ENCODE assay signal across 18 cellular contexts in the genomic region with DNA sequence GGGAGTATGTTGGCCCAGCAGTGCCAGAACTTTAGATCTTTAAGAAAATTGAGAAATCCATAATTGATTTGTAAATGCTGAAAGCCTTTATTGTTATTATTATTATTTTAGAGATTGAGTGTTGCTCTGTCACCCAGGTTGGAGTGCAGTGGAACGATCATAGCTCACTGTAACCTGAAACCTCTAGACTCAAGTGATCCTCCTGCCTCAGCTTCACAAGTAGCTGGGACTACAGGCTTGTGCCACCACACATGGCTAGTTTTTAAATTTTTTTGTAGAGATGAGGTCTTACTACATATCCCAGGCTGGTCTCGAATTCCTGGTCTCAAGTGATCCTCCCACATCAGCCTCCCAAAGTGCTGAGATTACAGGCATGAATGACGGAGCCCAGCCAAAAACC.
A peak's percentile ranks its signal among the peaks of the same experiment; 100 is the strongest.
DNase-seq lines count a peak whose midpoint lies in the region; ATAC-seq, FAIRE-seq and TF ChIP-seq lines count a peak whose summit lies in the region.
"Had no signal": no experiment of that assay in that cellular context is flagged by ENCODE, and none has a peak within 500 bp of the region (broad histone marks: within the 10 kb centered on the region; RNA-seq: fewer than 3 reads in every experiment).

No MANE protein-coding gene starts in this region.

- H3K4me1 ChIP-seq in H1 (replicated peaks in 1 of 4; ENCODE audit: control insufficient read depth in 3 of 4, insufficient read depth in 4 of 4, low read length in 3 of 4): no peaks in the 10 kb centered on the region; a peak in 1 of 7 replicates
- peaks cover 26% of the 10 kb centered on the region for H3K4me1 ChIP-seq in parathyroid adenoma

- POLR2A ChIA-PET in H1 (lab: Charles Lee; ENCODE audit: partially characterized antibody): no interaction called here

- H3K18ac ChIP-seq in H1 (ENCODE audit: extremely low read depth, low read length): no peak overlapping the region

- CTCF ChIA-PET in H1 (lab: Charles Lee; ENCODE audit: partially characterized antibody): no interaction called here

- H3K56ac ChIP-seq in H1 (replicated peaks; ENCODE audit: insufficient read length, low read depth, low read length): no peak overlapping the region

- H2BK15ac ChIP-seq in H1 (ENCODE audit: low read length): no peak overlapping the region

- WGBS in H1 (ENCODE audit: extremely low coverage in 1 of 2, insufficient coverage in 1 of 2, insufficient read length in 1 of 2, insufficient replicate concordance in 2 of 2, low coverage in 1 of 2, low lambda C conversion rate in 2 of 2, missing lambda C conversion rate in 1 of 2), 2 experiments: 90% methylated on average over 3 of the region's 3 CpGs; no CpG with 5 or more reads in 1 of the 2 experiments

- DNase-seq in DMS79 (lab: John Stamatoyannopoulos, UW): peak; percentile 9
- DNase-seq in NCI-H187 treated with DMSO at 0.1 percent for 48 hours (lab: John Stamatoyannopoulos, UW): peak; percentile 8
- DNase-seq in H1 (ENCODE audit: low read depth in 1 of 2, low spot score in 2 of 2): no peak
- DNase-seq in ecto neural progenitor cell (ENCODE audit: low spot score): no peak
- DNase-seq in UCSD-AML1 (lab: John Stamatoyannopoulos, UW; ENCODE audit: unreplicated experiment): no peak
- DNase-seq: DND-41, GF-D8, KBM-7, NCI-H1092, NCI-H1694 treated with DMSO at 0.1 percent for 48 hours, NCI-H226, NCI-H748 treated with DMSO at 0.1 percent for 48 hours, SHP77 treated with DMSO at 0.1 percent for 48 hours, T-helper 2 cell had no signal

- no peak overlapping the region for H4K5ac ChIP-seq in H1 (ENCODE audit: insufficient read length, low read depth, low read length)

- no peak overlapping the region for H2BK5ac ChIP-seq in H1 (ENCODE audit: low read depth, low read length)

- no peaks in the 10 kb centered on the region for H3K36me3 ChIP-seq in H1 (ENCODE audit: control insufficient read depth in 2 of 4, insufficient read depth in 4 of 4, low read length in 3 of 4)
- H3K36me3 ChIP-seq in parathyroid adenoma (ENCODE audit: control insufficient read depth, insufficient read depth, low read length): no peaks in the 10 kb centered on the region
- H3K36me3 ChIP-seq: BLaER1 treated with 17β-estradiol and CSF1 and Interleukin-3, amounts not matched to agents 10 nM and 100 nM had no signal

- no peaks in the 10 kb centered on the region for H3K9me3 ChIP-seq in H1 (ENCODE audit: insufficient read depth in 2 of 2, low read depth in 1 of 2, low read length in 1 of 2)
- no peaks in the 10 kb centered on the region for H3K9me3 ChIP-seq in parathyroid adenoma (ENCODE audit: control insufficient read depth, low read length)
- H3K9me3 ChIP-seq: BLaER1 treated with 17β-estradiol and CSF1 and Interleukin-3, amounts not matched to agents 10 nM and 100 nM had no signal

- TF ChIP-seq CTCF in H1 (IDR thresholded peaks at IDR 0.05; ENCODE audit: control extremely low read depth in 1 of 3, insufficient read depth in 1 of 3, low read depth in 1 of 3, low read length in 3 of 3): no peak
- TF ChIP-seq CTCF in parathyroid adenoma (IDR thresholded peaks at IDR 0.05): no peak

- no peak for TF ChIP-seq EP300 in H1 (IDR thresholded peaks at IDR 0.05; ENCODE audit: borderline replicate concordance in 1 of 2, low read depth in 2 of 2, low read length in 2 of 2)

- no peak overlapping the region for H4K8ac ChIP-seq in H1 (ENCODE audit: extremely low read depth, insufficient read depth, low read length)

- no peak overlapping the region for H2BK120ac ChIP-seq in H1 (replicated peaks; ENCODE audit: low read depth, low read length)

- H4K91ac ChIP-seq in H1 (replicated peaks; ENCODE audit: insufficient read length, low read length): no peak overlapping the region

- H3K79me2 ChIP-seq in H1 (ENCODE audit: control insufficient read depth in 1 of 2, insufficient read depth in 2 of 2, low read length in 2 of 2) (no peaks in the 10 kb centered on the region), parathyroid adenoma (no peaks in the 10 kb centered on the region)

- H3K9ac ChIP-seq in H1 (replicated peaks in 1 of 4; ENCODE audit: extremely low read depth in 1 of 4, low read depth in 3 of 4, low read length in 3 of 4) (no peak overlapping the region), parathyroid adenoma (no peak overlapping the region)
- H3K9ac ChIP-seq: BLaER1 treated with 17β-estradiol and CSF1 and Interleukin-3, amounts not matched to agents 10 nM and 100 nM had no signal

- no peak for TF ChIP-seq POLR2A in H1 (IDR thresholded peaks at IDR 0.05; ENCODE audit: control extremely low read depth in 1 of 2, low read depth in 2 of 2, low read length in 2 of 2)

- no peak overlapping the region for H2BK12ac ChIP-seq in H1 (ENCODE audit: low read depth, low read length)

- 0 out of 2 replicates have a peak overlapping the region, but pooled peaks have one; percentile 13 for H2AFZ ChIP-seq in H1 (ENCODE audit: low read length)
- H2AFZ ChIP-seq in parathyroid adenoma: peak overlapping the region; percentile 43

- H2AK5ac ChIP-seq in H1 (ENCODE audit: low read depth, low read length): no peak overlapping the region

- H3K14ac ChIP-seq in H1 (ENCODE audit: insufficient read length): no peak overlapping the region

- no peaks in the 10 kb centered on the region for H3K79me1 ChIP-seq in H1 (ENCODE audit: low read depth, low read length)

- H3K4me3 ChIP-seq in H1 (ENCODE audit: extremely low read depth in 1 of 4, insufficient read depth in 2 of 4, low read depth in 3 of 4, low read length in 4 of 4) (no peak overlapping the region), parathyroid adenoma (ENCODE audit: low read depth, low read length) (no peak overlapping the region)
- H3K4me3 ChIP-seq: BLaER1 treated with 17β-estradiol and CSF1 and Interleukin-3, amounts not matched to agents 10 nM and 100 nM had no signal

- no peaks in the 10 kb centered on the region; the same call in 1 of the 2 replicates for H3K23me2 ChIP-seq in H1 (ENCODE audit: low read depth, low read length)

- H3K27ac ChIP-seq in H1 (ENCODE audit: low read depth, low read length) (no peak overlapping the region), parathyroid adenoma (no peak overlapping the region)
- H3K27ac ChIP-seq: BLaER1 treated with 17β-estradiol and CSF1 and Interleukin-3, amounts not matched to agents 10 nM and 100 nM had no signal

- no peak overlapping the region for H3K23ac ChIP-seq in H1 (ENCODE audit: insufficient read length)

- H2BK20ac ChIP-seq in H1 (ENCODE audit: low read length): no peak overlapping the region

- no peak overlapping the region for H3K4ac ChIP-seq in H1 (replicated peaks; ENCODE audit: insufficient read length, low read depth, low read length)

- FAIRE-seq in H1 (lab: Jason Lieb, UNC): no peak
- FAIRE-seq: RCC 7860 had no signal

- no peak for TF ChIP-seq RAD21 in H1 (IDR thresholded peaks at IDR 0.05 in 1 of 2, conservative IDR thresholded peaks at IDR 0.05 in 1 of 2; ENCODE audit: low read depth in 2 of 2, low read length in 2 of 2)

- H3K4me2 ChIP-seq in H1 (ENCODE audit: insufficient read depth in 1 of 2, low read depth in 2 of 2, low read length in 2 of 2) (no peak overlapping the region), parathyroid adenoma (ENCODE audit: low read length) (no peak overlapping the region)
- H3K4me2 ChIP-seq: BLaER1 treated with 17β-estradiol and CSF1 and Interleukin-3, amounts not matched to agents 10 nM and 100 nM had no signal

- H3K27me3 ChIP-seq in H1 (replicated peaks in 1 of 4; ENCODE audit: control insufficient read depth in 3 of 4, extremely low read depth in 1 of 4, insufficient read depth in 3 of 4, low read length in 3 of 4): no peaks in the 10 kb centered on the region; a peak in 1 of 7 replicates
- H3K27me3 ChIP-seq in parathyroid adenoma (ENCODE audit: control insufficient read depth, insufficient read depth, low read length): no peaks in the 10 kb centered on the region
- H3K27me3 ChIP-seq: BLaER1 treated with 17β-estradiol and CSF1 and Interleukin-3, amounts not matched to agents 10 nM and 100 nM had no signal

- H4K20me1 ChIP-seq in H1 (replicated peaks in 1 of 2; ENCODE audit: control insufficient read depth in 1 of 2, insufficient read depth in 2 of 2, low read length in 2 of 2): no peaks in the 10 kb centered on the region
- H4K20me1 ChIP-seq: BLaER1 treated with 17β-estradiol and CSF1 and Interleukin-3, amounts not matched to agents 10 nM and 100 nM had no signal

- no peak for ATAC-seq in GM19397 (IDR thresholded peaks at IDR 0.05; ENCODE audit: unreplicated experiment)

TF ChIP-seq in H1, 55 proteins besides CTCF, POLR2A, EP300 and RAD21:
- TF ChIP-seq SIX5 (IDR thresholded peaks at IDR 0.05; ENCODE audit: low read depth, low read length): no peak
- TF ChIP-seq GABPA (IDR thresholded peaks at IDR 0.05; ENCODE audit: borderline replicate concordance, insufficient read depth, low read length): no peak
- no peak for TF ChIP-seq SIRT6 (IDR thresholded peaks at IDR 0.05; ENCODE audit: low read length)
- TF ChIP-seq CEBPB (IDR thresholded peaks at IDR 0.05; ENCODE audit: low read depth, low read length): no peak
- no peak for TF ChIP-seq POU5F1 (IDR thresholded peaks at IDR 0.05; ENCODE audit: low read depth, low read length)

Comparison
In these comparisons a context has a peak if more than half of its experiments do, and no peak if none do; other contexts are left out.
1. DNase-seq: peak in DMS79 (single experiment) and NCI-H187 treated with DMSO at 0.1 percent for 48 hours (single experiment); none in H1 (0 of 2), ecto neural progenitor cell (single experiment) and UCSD-AML1 (single experiment).